Comparison of ENCODE assay signal across 8 cellular contexts in the genomic region with DNA sequence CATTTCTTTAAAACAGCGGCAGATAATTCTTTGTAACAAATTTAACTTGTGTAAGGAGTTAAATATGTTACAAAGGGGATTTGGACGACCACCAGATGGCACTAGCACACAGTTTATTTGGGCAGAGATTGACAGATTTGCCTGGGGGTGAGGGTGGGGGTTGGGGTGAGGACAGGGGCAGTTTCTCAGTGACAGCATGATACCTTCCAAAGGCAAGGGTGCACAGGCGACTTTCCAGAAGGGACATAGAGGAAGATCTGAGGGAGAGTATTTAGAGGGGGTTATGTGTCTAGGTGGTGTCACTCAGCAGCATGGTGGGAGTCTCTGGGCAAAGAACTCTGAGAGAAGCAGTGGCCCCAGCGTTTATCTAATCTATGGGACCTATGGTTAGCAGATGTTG. TPM values are rescaled to one million over a fixed set of nuclear protein-coding genes. Genes with fewer than 3 reads are reported as not detected.
DNase-seq lines count a peak whose midpoint lies in the region; ATAC-seq and TF ChIP-seq lines count a peak whose summit lies in the region.

No MANE protein-coding gene starts in this region.

- TF ChIP-seq CTCF in PC-9 (conservative IDR thresholded peaks at IDR 0.05) (peak; percentile 69), left ventricle myocardium inferior (IDR thresholded peaks at IDR 0.05; ENCODE audit: borderline replicate concordance) (peak; percentile 63), spleen (IDR thresholded peaks at IDR 0.05 in 8 of 11, conservative IDR thresholded peaks at IDR 0.05 in 3 of 11) (peak in 10 of 11 experiments; percentile 7 to 75 (median 58))

- H3K27ac Mint-ChIP-seq in activated naive CD4-positive, alpha-beta T cell treated with anti-CD3 and anti-CD28 coated beads for 36 hours, result no peak overlapping the region

- no peaks in the 10 kb centered on the region for H3K9me3 Mint-ChIP-seq in activated naive CD4-positive, alpha-beta T cell treated with anti-CD3 and anti-CD28 coated beads for 36 hours

- no peak overlapping the region for H3K4me2 ChIP-seq in PC-9

- H2AFZ ChIP-seq in PC-9, result no peak overlapping the region

- H3K4me1 Mint-ChIP-seq in activated naive CD4-positive, alpha-beta T cell treated with anti-CD3 and anti-CD28 coated beads for 36 hours (ENCODE audit: low read depth), result no peaks in the 10 kb centered on the region

- POLR2A ChIA-PET in PC-9 (lab: Charles Lee; ENCODE audit: unreplicated experiment), result no interaction called here

- H3K4me1 ChIP-seq in PC-9 (replicated peaks; ENCODE audit: insufficient read depth) (no peaks in the 10 kb centered on the region), left ventricle myocardium inferior (no peaks in the 10 kb centered on the region), spleen (peaks cover 4 to 48% (median 23%) of the 10 kb centered on the region in 6 donors)

- H3K36me3 Mint-ChIP-seq in activated naive CD4-positive, alpha-beta T cell treated with anti-CD3 and anti-CD28 coated beads for 36 hours (ENCODE audit: low read depth), result no peaks in the 10 kb centered on the region

- WGBS in spleen, 5 donors, result 15 to 31% (median 26%) methylated on average over 4 of the region's 4 CpGs

- H3F3A ChIP-seq in PC-9 (ENCODE audit: insufficient read depth, low read depth), result no peaks in the 10 kb centered on the region

- no peaks in the 10 kb centered on the region for H3K9me2 ChIP-seq in PC-9 (ENCODE audit: insufficient read depth)

- H3K4me3 ChIP-seq in PC-9 (no peak overlapping the region), left ventricle myocardium inferior (no peak overlapping the region), spleen (no peak overlapping the region)

- H3K4me3 Mint-ChIP-seq in activated naive CD4-positive, alpha-beta T cell treated with anti-CD3 and anti-CD28 coated beads for 36 hours, result no peak overlapping the region

- H3K9me3 ChIP-seq in PC-9 (ENCODE audit: insufficient read depth, low read depth) (no peaks in the 10 kb centered on the region), left ventricle myocardium inferior (replicated peaks) (no peaks in the 10 kb centered on the region), spleen (no peaks in the 10 kb centered on the region)

- H3K36me3 ChIP-seq in PC-9 (ENCODE audit: low read depth), result no peaks in the 10 kb centered on the region
- H3K36me3 ChIP-seq in left ventricle myocardium inferior, result no peaks in the 10 kb centered on the region
- no peaks in the 10 kb centered on the region for H3K36me3 ChIP-seq in spleen

- no peaks in the 10 kb centered on the region for H3K79me2 ChIP-seq in PC-9 (ENCODE audit: low read depth)

- intact Hi-C loops in PC-9 (cut with micrococcal nuclease; ENCODE audit: unreplicated experiment), result loop anchor here (1.0 to 10.0 kb wide), 2 partner anchors 59 to 990 kb away; no protein-coding TSS in a partner anchor
- intact Hi-C loops in activated naive CD4-positive, alpha-beta T cell treated with anti-CD3 and anti-CD28 coated beads for 36 hours (cut with micrococcal nuclease), result loop anchor here (1.0 to 10.0 kb wide), 8 partner anchors 59 to 1246 kb away; no protein-coding TSS in a partner anchor
- intact Hi-C loops in left ventricle myocardium inferior (cut with micrococcal nuclease), result loop anchor here (2.0 kb wide), 1 partner anchor 56 kb away; no protein-coding TSS in a partner anchor
- intact Hi-C loops in spleen (cut with DNase I; ENCODE audit: low total_unique reads), result loop anchor here (5.0 to 10.0 kb wide), 2 partner anchors 62 to 190 kb away; no protein-coding TSS in a partner anchor

- no peak for TF ChIP-seq POLR2A in spleen (IDR thresholded peaks at IDR 0.05)

- peaks cover 13% of the 10 kb centered on the region for H3K27me3 Mint-ChIP-seq in activated naive CD4-positive, alpha-beta T cell treated with anti-CD3 and anti-CD28 coated beads for 36 hours (ENCODE audit: low read depth)

- H3K27me3 ChIP-seq in PC-9 (ENCODE audit: insufficient read depth, low read depth) (no peaks in the 10 kb centered on the region), left ventricle myocardium inferior (ENCODE audit: low read depth) (no peaks in the 10 kb centered on the region), spleen (replicated peaks in 1 of 7) (no peaks in the 10 kb centered on the region)

- no TSS peak for BruUV-seq in PC-9 (replicated peaks; lab: Mats Ljungman, UMichigan)

- ATAC-seq in HG02852 (IDR thresholded peaks at IDR 0.05; ENCODE audit: unreplicated experiment), result peak; percentile 35

- H4K20me1 ChIP-seq in PC-9 (ENCODE audit: insufficient read depth), result no peaks in the 10 kb centered on the region

- peak; percentile 9 to 72 (median 27) for DNase-seq in NCI-H1417 (lab: John Stamatoyannopoulos, UW)
- DNase-seq in NCI-H1417 treated with DMSO at 0.1 percent for 48 hours (lab: John Stamatoyannopoulos, UW), result no peak
- peak in 1 of 2 experiments; percentile 18 for DNase-seq in PC-9
- peak; percentile 67 for DNase-seq in activated naive CD4-positive, alpha-beta T cell treated with anti-CD3 and anti-CD28 coated beads for 36 hours
- DNase-seq in left ventricle myocardium inferior, result no peak
- no peak for DNase-seq in spleen
- no peak for DNase-seq in kidney glomerular epithelial cell (lab: John Stamatoyannopoulos, UW)

- CTCF ChIA-PET in PC-9 (lab: Charles Lee), result no interaction called here
- CTCF ChIA-PET in activated naive CD4-positive, alpha-beta T cell treated with anti-CD3 and anti-CD28 coated beads for 36 hours (lab: Charles Lee), result interaction anchor here (1.0 to 4.5 kb wide), 6 partner anchors 8 to 64 kb away, joined by 3 to 46 read pairs (median 4); no protein-coding TSS in a partner anchor

- H3K27ac ChIP-seq in PC-9 (no peak overlapping the region), left ventricle myocardium inferior (replicated peaks) (no peak overlapping the region), spleen (no peak overlapping the region)

RNA-seq across cellular contexts. Expression of a gene that starts 9.6 kb away (rescaled TPM):
- total RNA-seq in PC-9 (2021) (34.5 and 36.8 TPM in 2 replicates), left ventricle myocardium inferior (7.1 TPM), spleen (10 to 100 TPM; 25.8 to 39.0 (median 33.9) TPM)
- 10 to 100 TPM; 45.1 to 46.7 TPM for total RNA-seq in activated naive CD4-positive, alpha-beta T cell treated with anti-CD3 and anti-CD28 coated beads for 36 hours
- 10 to 100 TPM; 15.6 to 22.5 (median 19.4) TPM for polyA plus RNA-seq in spleen

RNA-seq across cellular contexts. Expression of a gene that starts 11.4 kb away (rescaled TPM):
- not detected in 2 replicates for total RNA-seq in PC-9 (2021)
- not detected for total RNA-seq in activated naive CD4-positive, alpha-beta T cell treated with anti-CD3 and anti-CD28 coated beads for 36 hours
- total RNA-seq in left ventricle myocardium inferior, result not detected
- under 1 TPM in 6 of 7 donors, not detected in 1; 0.13 to 0.60 (median 0.38) TPM for total RNA-seq in spleen
- under 1 TPM in 2 of 3 donors, not detected in 1; 0.06 to 0.15 TPM for polyA plus RNA-seq in spleen

Comparison
In these comparisons a context has a peak if more than half of its experiments do, and no peak if none do; other contexts are left out.
1. DNase-seq: peak in NCI-H1417 (3 of 3) and activated naive CD4-positive, alpha-beta T cell treated with anti-CD3 and anti-CD28 coated beads for 36 hours (single experiment); none in NCI-H1417 treated with DMSO at 0.1 percent for 48 hours (single experiment), left ventricle myocardium inferior (single experiment), spleen (single experiment) and kidney glomerular epithelial cell (single experiment).
2. Peak in every context shown above with its lines, with median percentiles within 50 percentile points of each other: CTCF ChIP-seq.